Comparison of ENCODE assay signal across 12 cellular contexts in the genomic region with DNA sequence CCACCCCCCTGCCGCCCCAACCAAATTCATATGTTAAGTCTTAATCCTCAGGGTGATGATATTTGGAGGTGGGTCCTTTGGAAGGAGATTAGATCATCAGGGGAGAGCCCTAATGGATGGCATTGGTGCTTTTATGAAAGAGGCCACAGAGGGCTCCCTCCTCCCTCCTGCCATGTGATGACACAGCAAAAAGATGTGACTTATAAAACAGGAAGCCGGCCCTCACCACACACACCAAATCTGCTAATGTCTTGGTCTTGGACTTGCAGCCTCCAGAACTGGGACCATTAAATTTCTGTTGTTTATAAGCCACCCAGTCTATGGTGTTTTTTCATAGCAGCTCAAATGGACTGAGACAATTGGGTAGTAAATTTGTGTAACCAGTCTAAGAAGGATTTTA.
A peak's percentile ranks its signal among the peaks of the same experiment; 100 is the strongest.
DNase-seq lines count a peak whose midpoint lies in the region; ATAC-seq and TF ChIP-seq lines count a peak whose summit lies in the region.
"Had no signal": no experiment of that assay in that cellular context is flagged by ENCODE, and none has a peak within 500 bp of the region (broad histone marks: within the 10 kb centered on the region; RNA-seq: fewer than 3 reads in every experiment).

No MANE protein-coding gene starts in this region.

- H3K79me2 ChIP-seq in Loucy (ENCODE audit: insufficient read depth, low read length): no peaks in the 10 kb centered on the region

- no peaks in the 10 kb centered on the region for H4K20me1 ChIP-seq in Loucy (ENCODE audit: insufficient read depth, low read length, poor library complexity, severe bottlenecking)
- H4K20me1 ChIP-seq: BLaER1 had no signal

- no peak overlapping the region for H2BK120ac ChIP-seq in neuronal stem cell (ENCODE audit: low read depth, low read length)

- no peak overlapping the region for H2AK5ac ChIP-seq in neuronal stem cell (ENCODE audit: low read depth, low read length)

- no peak overlapping the region for H3K27ac Mint-ChIP-seq in activated naive CD8-positive, alpha-beta T cell treated with anti-CD3 and anti-CD28 coated beads, Interleukin-2, amount 10 ng/mL, durations not matched to agents 7 days and 5 days

- no peak overlapping the region for H3K27ac ChIP-seq in neuronal stem cell (replicated peaks; ENCODE audit: low read length)
- H3K27ac ChIP-seq: BLaER1 had no signal

- H2BK15ac ChIP-seq in neuronal stem cell (ENCODE audit: low read length): no peak overlapping the region

- H3K4ac ChIP-seq in neuronal stem cell (ENCODE audit: low read length): no peak overlapping the region

- POLR2A ChIA-PET in activated naive CD8-positive, alpha-beta T cell treated with anti-CD3 and anti-CD28 coated beads, Interleukin-2, amount 10 ng/mL, durations not matched to agents 7 days and 5 days (lab: Charles Lee): no interaction called here

- H3K4me3 ChIP-seq in Loucy (ENCODE audit: low read length, poor library complexity, severe bottlenecking) (no peak overlapping the region), neuronal stem cell (ENCODE audit: low read length in 2 of 2) (no peak overlapping the region)
- H3K4me3 ChIP-seq: BLaER1, mucosa of descending colon had no signal

- H3K18ac ChIP-seq in neuronal stem cell (ENCODE audit: low read length): no peak overlapping the region

- H3K9ac ChIP-seq in Loucy (ENCODE audit: low read depth, low read length, poor library complexity, severe bottlenecking) (no peak overlapping the region), neuronal stem cell (ENCODE audit: low read depth, low read length, poor library complexity) (no peak overlapping the region)
- H3K9ac ChIP-seq: BLaER1 had no signal

- H3K27me3 ChIP-seq in Loucy (ENCODE audit: insufficient read depth, low read length, poor library complexity, severe bottlenecking) (no peaks in the 10 kb centered on the region), neuronal stem cell (ENCODE audit: control insufficient read depth in 3 of 3, insufficient read depth in 3 of 3, low read depth in 1 of 3, low read length in 3 of 3) (no peaks in the 10 kb centered on the region)
- H3K27me3 ChIP-seq: BLaER1 had no signal

- H3K36me3 ChIP-seq in Loucy (ENCODE audit: insufficient read depth, low read length) (no peaks in the 10 kb centered on the region), neuronal stem cell (replicated peaks in 1 of 2; ENCODE audit: control insufficient read depth in 2 of 2, insufficient read depth in 2 of 2, low read length in 2 of 2) (no peaks in the 10 kb centered on the region)
- H3K36me3 ChIP-seq: BLaER1 had no signal

- TF ChIP-seq CTCF in Loucy (conservative IDR thresholded peaks at IDR 0.05; ENCODE audit: low read length): peak; percentile 27; the same call in 1 of the 2 replicates
- TF ChIP-seq CTCF in GM13977 (IDR thresholded peaks at IDR 0.05; ENCODE audit: extremely low read depth, insufficient read depth, missing control alignments): no peak

- H3F3A ChIP-seq in Loucy (ENCODE audit: low read depth): no peaks in the 10 kb centered on the region

- WGBS in neuronal stem cell (ENCODE audit: extremely low coverage in 2 of 2, insufficient read length in 2 of 2, insufficient replicate concordance in 1 of 2), 2 donors: no CpG with 5 or more reads among the region's 2 CpGs

- in situ Hi-C loops in GM13977 (cut with MboI; ENCODE audit: low pct_unique_long_range_greater_than_20kb, low sequenced_read_pairs, unreplicated experiment): no loop called here

- no peak overlapping the region for H4K91ac ChIP-seq in neuronal stem cell (ENCODE audit: low read depth, low read length, poor library complexity)

- H3K9me3 Mint-ChIP-seq in activated naive CD8-positive, alpha-beta T cell treated with anti-CD3 and anti-CD28 coated beads, Interleukin-2, amount 10 ng/mL, durations not matched to agents 7 days and 5 days: peaks cover 3% of the 10 kb centered on the region
- H3K9me3 Mint-ChIP-seq: central memory CD8-positive, alpha-beta T cell; T-cell had no signal

- no peak overlapping the region for H3K14ac ChIP-seq in neuronal stem cell (ENCODE audit: low read length)

- H3K4me1 ChIP-seq in Loucy (ENCODE audit: insufficient read depth, low read length, poor library complexity, severe bottlenecking) (peaks cover 6% of the 10 kb centered on the region), neuronal stem cell (ENCODE audit: control insufficient read depth in 2 of 2, insufficient read depth in 1 of 2, low read depth in 1 of 2, low read length in 2 of 2) (no peaks in the 10 kb centered on the region)
- H3K4me1 ChIP-seq: BLaER1 had no signal

- no peak overlapping the region for H3K4me2 ChIP-seq in Loucy (ENCODE audit: low read depth, low read length, poor library complexity, severe bottlenecking)
- H3K4me2 ChIP-seq in neuronal stem cell (ENCODE audit: insufficient read depth, low read length, poor library complexity, severe bottlenecking): no peak overlapping the region
- H3K4me2 ChIP-seq: BLaER1 had no signal

- no peaks in the 10 kb centered on the region for H3K79me1 ChIP-seq in neuronal stem cell (ENCODE audit: low read depth, low read length)

- H3K27me3 Mint-ChIP-seq in activated naive CD8-positive, alpha-beta T cell treated with anti-CD3 and anti-CD28 coated beads, Interleukin-2, amount 10 ng/mL, durations not matched to agents 7 days and 5 days: no peaks in the 10 kb centered on the region

- peaks cover 1% of the 10 kb centered on the region for H3K36me3 Mint-ChIP-seq in activated naive CD8-positive, alpha-beta T cell treated with anti-CD3 and anti-CD28 coated beads, Interleukin-2, amount 10 ng/mL, durations not matched to agents 7 days and 5 days
- H3K36me3 Mint-ChIP-seq: T-cell had no signal

- H3K4me1 Mint-ChIP-seq in activated naive CD8-positive, alpha-beta T cell treated with anti-CD3 and anti-CD28 coated beads, Interleukin-2, amount 10 ng/mL, durations not matched to agents 7 days and 5 days: peaks cover 15% of the 10 kb centered on the region
- H3K4me1 Mint-ChIP-seq: central memory CD8-positive, alpha-beta T cell had no signal

- peak; percentile 7 to 15 for DNase-seq in activated CD4-positive, alpha-beta T cell treated with anti-CD3 and anti-CD28 coated beads for 4 hours
- no peak for DNase-seq in activated CD4-positive, alpha-beta T cell treated with anti-CD3 and anti-CD28 coated beads, Interleukin-2, amount 50 U/mL, for 1 hour
- DNase-seq in activated naive CD8-positive, alpha-beta T cell treated with anti-CD3 and anti-CD28 coated beads, Interleukin-2, amount 10 ng/mL, durations not matched to agents 7 days and 5 days: no peak
- DNase-seq in neuronal stem cell (ENCODE audit: low spot score) (no peak), GM13977 (ENCODE audit: low spot score) (no peak), nucleus accumbens (lab: John Stamatoyannopoulos, UW) (no peak), mesenteric fat pad (ENCODE audit: low spot score) (no peak)
- DNase-seq: mucosa of descending colon had no signal

- no peak overlapping the region for H2BK12ac ChIP-seq in neuronal stem cell (ENCODE audit: low read length)

- peak; percentile 22 for ATAC-seq in activated naive CD8-positive, alpha-beta T cell treated with anti-CD3 and anti-CD28 coated beads, Interleukin-2, amount 10 ng/mL, durations not matched to agents 7 days and 5 days (ENCODE audit: low read depth)
- ATAC-seq: mucosa of descending colon had no signal

- H2AFZ ChIP-seq in Loucy (ENCODE audit: low read length): no peak overlapping the region
- H2AFZ ChIP-seq in neuronal stem cell (ENCODE audit: low read length): peak overlapping the region; percentile 2

- H2BK5ac ChIP-seq in neuronal stem cell (ENCODE audit: low read length): no peak overlapping the region

- H3K9me3 ChIP-seq in Loucy (ENCODE audit: insufficient read depth, low read depth, low read length) (0 out of 2 replicates have a peak, but pooled peaks cover 8% of the 10 kb centered on the region), neuronal stem cell (replicated peaks in 1 of 2; ENCODE audit: control insufficient read depth in 2 of 2, insufficient read depth in 1 of 2, low read depth in 1 of 2, low read length in 2 of 2) (no peaks in the 10 kb centered on the region)
- H3K9me3 ChIP-seq: BLaER1, mucosa of descending colon had no signal

- no peak overlapping the region for H4K8ac ChIP-seq in neuronal stem cell (ENCODE audit: low read depth, low read length)

- no peaks in the 10 kb centered on the region for H3K9me2 ChIP-seq in Loucy (replicated peaks; ENCODE audit: low read depth, low read length)

- no peak overlapping the region for H3K23ac ChIP-seq in neuronal stem cell (ENCODE audit: low read depth, low read length, poor library complexity)

- H3K4me3 Mint-ChIP-seq in activated naive CD8-positive, alpha-beta T cell treated with anti-CD3 and anti-CD28 coated beads, Interleukin-2, amount 10 ng/mL, durations not matched to agents 7 days and 5 days: no peak overlapping the region
- H3K4me3 Mint-ChIP-seq: central memory CD8-positive, alpha-beta T cell; T-cell had no signal

Comparison
In these comparisons a context has a peak if more than half of its experiments do, and no peak if none do; other contexts are left out.
1. DNase-seq: peak in activated CD4-positive, alpha-beta T cell treated with anti-CD3 and anti-CD28 coated beads for 4 hours (2 of 2); none in activated CD4-positive, alpha-beta T cell treated with anti-CD3 and anti-CD28 coated beads, Interleukin-2, amount 50 U/mL, for 1 hour (single experiment), activated naive CD8-positive, alpha-beta T cell treated with anti-CD3 and anti-CD28 coated beads, Interleukin-2, amount 10 ng/mL, durations not matched to agents 7 days and 5 days (single experiment), neuronal stem cell (single experiment), GM13977 (single experiment), nucleus accumbens (0 of 56) and mesenteric fat pad (single experiment).